ENCODE assay signal across 1 cellular context in genomic region chr21:33789697-33790096, GRCh38.
A peak's percentile ranks its signal among the peaks of the same experiment; 100 is the strongest.
TF ChIP-seq lines count a peak whose summit lies in the region.

No MANE protein-coding gene starts in this region.

TF ChIP-seq in K562, 482 proteins besides CTCF, POLR2A, EP300 and RAD21 (continued from another document):
- no peak for TF ChIP-seq CHD7 (IDR thresholded peaks at IDR 0.05; ENCODE audit: low read depth, low read length)
- TF ChIP-seq PBX2 (CRISPR knock-in tag; IDR thresholded peaks at IDR 0.05; ENCODE audit: low read depth), result no peak
- peak; percentile 77 for TF ChIP-seq PBX2 (tag; conservative IDR thresholded peaks at IDR 0.05; ENCODE audit: low read depth)
- no peak for TF ChIP-seq ZNF740 (CRISPR knock-in tag; IDR thresholded peaks at IDR 0.05)
- no peak for TF ChIP-seq ZNF740 (tag; IDR thresholded peaks at IDR 0.05)
